Comparison of ENCODE assay signal across 8 cellular contexts in the genomic region with DNA sequence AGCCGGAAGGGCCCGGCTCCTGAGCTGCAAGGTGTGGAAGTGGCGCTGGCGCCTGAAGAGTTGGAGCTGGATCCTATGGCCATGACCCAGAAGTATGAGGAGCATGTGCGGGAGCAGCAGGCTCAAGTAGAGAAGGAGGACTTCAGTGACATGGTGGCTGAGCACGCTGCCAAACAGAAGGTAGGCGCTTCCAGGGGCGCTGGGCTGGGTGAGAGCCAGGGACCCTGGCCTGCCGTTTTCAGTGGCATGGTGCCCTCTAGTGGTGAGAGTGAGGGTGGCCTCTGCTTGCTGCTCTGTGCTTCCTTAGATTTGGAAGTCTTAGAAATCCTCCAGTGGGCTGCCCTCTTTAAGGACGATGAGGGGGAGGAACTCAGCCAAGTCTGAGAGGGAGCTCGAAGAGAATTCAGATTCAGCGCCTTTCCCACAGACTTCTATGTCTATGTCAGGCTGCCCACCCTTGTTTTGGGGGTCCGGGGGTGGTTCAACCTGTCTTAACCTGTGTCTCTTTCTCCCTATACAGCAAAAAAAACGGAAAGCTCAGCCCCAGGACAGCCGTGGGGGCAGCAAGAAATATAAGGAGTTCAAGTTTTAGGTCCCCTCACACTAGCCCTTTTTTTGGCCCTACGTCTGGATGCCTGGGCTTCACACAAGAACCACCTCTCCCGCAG. TPM values are rescaled to one million over a fixed set of nuclear protein-coding genes. Genes with fewer than 3 reads are reported as not detected.
DNase-seq lines count a peak whose midpoint lies in the region; ATAC-seq and TF ChIP-seq lines count a peak whose summit lies in the region.

No MANE protein-coding gene starts in this region.

- intact Hi-C loops in left ventricle myocardium superior (cut with micrococcal nuclease): no loop called here
- intact Hi-C loops in gastrocnemius medialis (cut with DNase I; ENCODE audit: low total_unique reads): loop anchor here (2.0 kb wide), 1 partner anchor 15 kb away; a partner anchor contains a TSS

- peak overlapping the region; percentile 83 to 91 (median 84) for H3K27ac ChIP-seq in gastrocnemius medialis

- H3K9me3 ChIP-seq in gastrocnemius medialis: no peaks in the 10 kb centered on the region

- no peak for TF ChIP-seq POLR2A in gastrocnemius medialis (IDR thresholded peaks at IDR 0.05)

- peaks cover 0 to 43% of the 10 kb centered on the region in 2 donors for H3K36me3 ChIP-seq in gastrocnemius medialis

- peaks cover 21 to 26% of the 10 kb centered on the region in 2 donors for H3K4me1 ChIP-seq in gastrocnemius medialis

- in situ Hi-C loops in gastrocnemius medialis (cut with MboI; ENCODE audit: low sequenced_read_pairs in 4 of 4): no loop called here

- H3K27me3 ChIP-seq in gastrocnemius medialis: no peaks in the 10 kb centered on the region

- no peak overlapping the region for H3K4me3 ChIP-seq in gastrocnemius medialis

- ATAC-seq in left ventricle myocardium superior (peak; percentile 43), gastrocnemius medialis (peak in 1 of 2 donors; percentile 52), HG03354 (IDR thresholded peaks at IDR 0.05; ENCODE audit: poor library complexity, severe bottlenecking, unreplicated experiment) (no peak)

- DNase-seq in ELF-1 (ENCODE audit: low read depth, low spot score) (peak; percentile 92), MV-4-11 (lab: John Stamatoyannopoulos, UW) (peak; percentile 51), T-helper 2 cell (peak; percentile 41 to 73 (median 64)), anterior cingulate cortex (lab: John Stamatoyannopoulos, UW) (peak in 47 of 58 donors; percentile 12 to 79 (median 45)), left ventricle myocardium superior (peak; percentile 83), gastrocnemius medialis (peak; percentile 21 to 55), OCI-M2 (lab: John Stamatoyannopoulos, UW; ENCODE audit: unreplicated experiment) (no peak)

- peak; percentile 67 to 90 (median 84) for TF ChIP-seq CTCF in gastrocnemius medialis (IDR thresholded peaks at IDR 0.05 in 4 of 5, conservative IDR thresholded peaks at IDR 0.05 in 1 of 5)

RNA-seq across cellular contexts. Expression of a gene that starts 1.8 kb away (rescaled TPM):
- 59.0 TPM for total RNA-seq in left ventricle myocardium superior
- 10 to 100 TPM in 3 of 4 donors, 1 to 10 TPM in 1; 6.6 to 20.4 (median 16.9) TPM for total RNA-seq in gastrocnemius medialis

RNA-seq across cellular contexts. Expression of a gene that starts 16.1 kb away (rescaled TPM):
- total RNA-seq in left ventricle myocardium superior (70.4 TPM), gastrocnemius medialis (100 to 1,000 TPM in 3 of 4 donors, 10 to 100 TPM in 1; 92.9 to 186 (median 124) TPM)

RNA-seq across cellular contexts. Expression of a gene that starts 19.3 kb away (rescaled TPM):
- total RNA-seq in left ventricle myocardium superior: 3.5 TPM
- under 1 TPM in 1 of 4 donors, not detected in 3; 0.12 TPM for total RNA-seq in gastrocnemius medialis

RNA-seq across cellular contexts. Expression of a gene that starts 42.0 kb away (rescaled TPM):
- total RNA-seq in left ventricle myocardium superior (not detected), gastrocnemius medialis (not detected)

RNA-seq across cellular contexts. Expression of a gene that starts 56.5 kb away (rescaled TPM):
- total RNA-seq in left ventricle myocardium superior (not detected), gastrocnemius medialis (1 to 10 TPM in 2 of 4 donors, under 1 TPM in 1, not detected in 1; 0.71 to 6.0 (median 3.1) TPM)
